In the genomic region with DNA sequence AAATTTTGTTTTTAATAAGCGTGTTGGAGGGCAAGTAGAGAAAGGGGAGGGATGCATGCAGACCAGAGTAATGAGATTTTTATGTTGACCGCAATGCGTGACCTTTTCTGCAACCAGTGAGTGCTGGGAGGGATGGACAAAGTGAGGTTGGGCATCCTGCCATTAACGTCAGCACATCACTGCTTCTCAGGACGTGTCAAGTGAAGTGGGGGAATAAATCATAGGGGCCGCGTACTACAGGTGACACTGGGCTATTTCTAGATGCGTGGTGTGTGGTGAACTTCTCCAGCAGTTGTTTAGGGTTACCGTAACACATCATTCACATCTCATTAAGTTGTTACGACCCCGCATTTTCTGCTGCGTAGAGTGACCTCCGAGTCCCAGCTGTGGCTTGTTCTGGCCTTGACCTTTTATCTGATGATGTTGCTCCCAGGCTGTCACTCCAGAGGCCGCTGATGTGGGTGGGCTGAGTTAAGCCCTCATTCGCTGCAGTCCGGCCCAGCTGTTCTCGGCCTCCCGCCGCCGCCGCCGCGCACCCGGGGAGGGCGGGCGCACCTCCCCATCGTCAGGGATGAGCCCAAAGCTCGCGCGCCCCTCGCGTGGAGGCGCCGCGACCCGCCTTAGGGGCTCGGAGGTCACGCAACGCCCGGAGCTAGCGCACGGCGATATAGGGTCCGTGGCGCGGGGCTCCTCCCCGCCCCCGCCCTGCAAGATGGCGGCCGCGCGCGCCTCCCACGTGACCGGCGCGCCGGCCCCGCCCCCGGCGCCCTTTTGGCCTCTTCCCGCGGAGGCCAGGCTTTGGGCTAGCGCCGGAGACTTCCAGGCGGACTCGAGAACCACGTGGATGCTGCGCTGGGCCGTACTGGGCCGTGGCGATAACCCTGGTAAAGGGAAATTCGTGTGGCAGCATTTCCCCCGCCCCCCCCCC, we compare ENCODE assay signal across 1 cellular context.
TF ChIP-seq lines count a peak whose summit lies in the region.

No MANE protein-coding gene starts in this region.

TF ChIP-seq in SK-N-SH, 30 proteins besides CTCF, POLR2A, EP300 and RAD21 (continued from another document):
- TF ChIP-seq JUND (IDR thresholded peaks at IDR 0.05) (no peak), NRF1 (IDR thresholded peaks at IDR 0.05; ENCODE audit: low read depth, low read length) (no peak), MXI1 (IDR thresholded peaks at IDR 0.05; ENCODE audit: low read depth, low read length) (peak; percentile 97), YY1 (IDR thresholded peaks at IDR 0.05; ENCODE audit: low read depth) (peak; percentile 85), NFIC (IDR thresholded peaks at IDR 0.05; ENCODE audit: borderline replicate concordance) (0 out of 2 replicates have a peak, but pooled peaks have one; percentile 11), POLR2AphosphoS5 (IDR thresholded peaks at IDR 0.05; ENCODE audit: low read depth, low read length) (peak; percentile 72), GATA2 (CRISPR knock-in tag; IDR thresholded peaks at IDR 0.05) (peak; percentile 39; the same call in 1 of the 2 replicates), RXRA (IDR thresholded peaks at IDR 0.05; ENCODE audit: borderline replicate concordance, low read depth) (no peak), TAF1 (IDR thresholded peaks at IDR 0.05; ENCODE audit: borderline replicate concordance, low read depth, low read length) (peak; percentile 42; the same call in 1 of the 2 replicates), FOXM1 (IDR thresholded peaks at IDR 0.05; ENCODE audit: low read depth) (no peak)
- TF ChIP-seq, protein P1, sequence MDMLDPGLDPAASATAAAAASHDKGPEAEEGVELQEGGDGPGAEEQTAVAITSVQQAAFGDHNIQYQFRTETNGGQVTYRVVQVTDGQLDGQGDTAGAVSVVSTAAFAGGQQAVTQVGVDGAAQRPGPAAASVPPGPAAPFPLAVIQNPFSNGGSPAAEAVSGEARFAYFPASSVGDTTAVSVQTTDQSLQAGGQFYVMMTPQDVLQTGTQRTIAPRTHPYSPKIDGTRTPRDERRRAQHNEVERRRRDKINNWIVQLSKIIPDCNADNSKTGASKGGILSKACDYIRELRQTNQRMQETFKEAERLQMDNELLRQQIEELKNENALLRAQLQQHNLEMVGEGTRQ (IDR thresholded peaks at IDR 0.05; ENCODE audit: borderline replicate concordance, low read depth, low read length) = peak; percentile 70; the same call in 1 of the 2 replicates
- TF ChIP-seq, protein P2, sequence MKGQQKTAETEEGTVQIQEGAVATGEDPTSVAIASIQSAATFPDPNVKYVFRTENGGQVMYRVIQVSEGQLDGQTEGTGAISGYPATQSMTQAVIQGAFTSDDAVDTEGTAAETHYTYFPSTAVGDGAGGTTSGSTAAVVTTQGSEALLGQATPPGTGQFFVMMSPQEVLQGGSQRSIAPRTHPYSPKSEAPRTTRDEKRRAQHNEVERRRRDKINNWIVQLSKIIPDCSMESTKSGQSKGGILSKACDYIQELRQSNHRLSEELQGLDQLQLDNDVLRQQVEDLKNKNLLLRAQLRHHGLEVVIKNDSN (IDR thresholded peaks at IDR 0.05; ENCODE audit: borderline replicate concordance, low read depth) = peak; percentile 92
- TF ChIP-seq, protein P3, sequence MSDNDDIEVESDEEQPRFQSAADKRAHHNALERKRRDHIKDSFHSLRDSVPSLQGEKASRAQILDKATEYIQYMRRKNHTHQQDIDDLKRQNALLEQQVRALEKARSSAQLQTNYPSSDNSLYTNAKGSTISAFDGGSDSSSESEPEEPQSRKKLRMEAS (IDR thresholded peaks at IDR 0.05; ENCODE audit: low read depth) = peak; percentile 95
- TF ChIP-seq, protein P4, sequence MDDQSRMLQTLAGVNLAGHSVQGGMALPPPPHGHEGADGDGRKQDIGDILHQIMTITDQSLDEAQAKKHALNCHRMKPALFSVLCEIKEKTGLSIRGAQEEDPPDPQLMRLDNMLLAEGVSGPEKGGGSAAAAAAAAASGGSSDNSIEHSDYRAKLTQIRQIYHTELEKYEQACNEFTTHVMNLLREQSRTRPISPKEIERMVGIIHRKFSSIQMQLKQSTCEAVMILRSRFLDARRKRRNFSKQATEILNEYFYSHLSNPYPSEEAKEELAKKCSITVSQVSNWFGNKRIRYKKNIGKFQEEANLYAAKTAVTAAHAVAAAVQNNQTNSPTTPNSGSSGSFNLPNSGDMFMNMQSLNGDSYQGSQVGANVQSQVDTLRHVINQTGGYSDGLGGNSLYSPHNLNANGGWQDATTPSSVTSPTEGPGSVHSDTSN (IDR thresholded peaks at IDR 0.05) = 0 out of 2 replicates have a peak, but pooled peaks have one; percentile 10
